In genomic region chr4:74423101-74423500, GRCh38 we compare ENCODE assay signal across 12 cellular contexts. TPM values are rescaled to one million over a fixed set of nuclear protein-coding genes. Genes with fewer than 3 reads are reported as not detected.
DNase-seq lines count a peak whose midpoint lies in the region; ATAC-seq and TF ChIP-seq lines count a peak whose summit lies in the region.
"Had no signal": no experiment of that assay in that cellular context is flagged by ENCODE, and none has a peak within 500 bp of the region (broad histone marks: within the 10 kb centered on the region; RNA-seq: fewer than 3 reads in every experiment).

No MANE protein-coding gene starts in this region.

- no peak overlapping the region for H3K9ac ChIP-seq in fibroblast of lung (ENCODE audit: insufficient read depth, low read length)

- H3K27me3 ChIP-seq in fibroblast of lung (ENCODE audit: control insufficient read depth, insufficient read depth, low read length) = no peaks in the 10 kb centered on the region
- H3K27me3 ChIP-seq: uterus had no signal

- DNase-seq in DMS53 treated with DMSO at 0.1 percent for 48 hours (lab: John Stamatoyannopoulos, UW; ENCODE audit: unreplicated experiment) = peak; percentile 16
- DNase-seq in RPMI7951 (ENCODE audit: low read depth) = peak; percentile 49
- peak; percentile 44 to 87 for DNase-seq in fibroblast of lung (ENCODE audit: low read depth in 2 of 2)
- DNase-seq in activated T-cell treated with anti-CD3 and anti-CD28 coated beads, Interleukin-2, amount 50 U/mL, for 1 hour = no peak
- no peak for DNase-seq in GOT3 (lab: John Stamatoyannopoulos, UW)
- no peak for DNase-seq in AG20443 (ENCODE audit: low spot score)
- DNase-seq: activated CD8-positive, alpha-beta T cell treated with anti-CD3 and anti-CD28 coated beads, Interleukin-2, amount 10 ng/mL, durations not matched to agents 7 days and 5 days; EL; T-helper 2 cell; uterus had no signal

- H3K9me3 ChIP-seq in fibroblast of lung (ENCODE audit: control insufficient read depth, insufficient read depth, low read depth, low read length) = no peaks in the 10 kb centered on the region
- peaks cover 3% of the 10 kb centered on the region for H3K9me3 ChIP-seq in mesodermal cell (ENCODE audit: control insufficient read depth, low read length)
- H3K9me3 ChIP-seq: uterus had no signal

- H3K4me3 ChIP-seq in fibroblast of lung (replicated peaks in 1 of 4; ENCODE audit: control extremely low read depth in 1 of 4, insufficient read depth in 1 of 4, low read depth in 3 of 4, low read length in 4 of 4) = no peak overlapping the region
- H3K4me3 ChIP-seq in mesodermal cell (ENCODE audit: extremely low read depth, insufficient read depth, low read length, poor library complexity, severe bottlenecking) = no peak overlapping the region
- H3K4me3 ChIP-seq: uterus had no signal

- no peaks in the 10 kb centered on the region for H4K20me1 ChIP-seq in fibroblast of lung (ENCODE audit: control insufficient read depth, extremely low read depth, insufficient read depth, low read length)

- 20% methylated on average over 1 of the region's 1 CpG; no CpG with 5 or more reads in 1 of the 2 experiments for WGBS in mesodermal cell (ENCODE audit: insufficient coverage in 2 of 2), 2 experiments

- H3K27ac ChIP-seq in fibroblast of lung (ENCODE audit: insufficient read depth, low read length) (no peak overlapping the region), mesodermal cell (ENCODE audit: low read depth, low read length, severe bottlenecking) (peak overlapping the region; percentile 81)

- H3K4me2 ChIP-seq in fibroblast of lung (ENCODE audit: extremely low read depth, insufficient read depth, low read length) = no peak overlapping the region

- H3K79me2 ChIP-seq in fibroblast of lung (ENCODE audit: control insufficient read depth, insufficient read depth, low read length) = no peaks in the 10 kb centered on the region

- no peak overlapping the region for H2AFZ ChIP-seq in fibroblast of lung (ENCODE audit: low read length)

- no peak for ATAC-seq in HG03025 (IDR thresholded peaks at IDR 0.05; ENCODE audit: low FRiP score, unreplicated experiment)
- ATAC-seq: activated CD8-positive, alpha-beta T cell treated with anti-CD3 and anti-CD28 coated beads, Interleukin-2, amount 10 ng/mL, durations not matched to agents 7 days and 5 days had no signal

- TF ChIP-seq CTCF in fibroblast of lung (conservative IDR thresholded peaks at IDR 0.05 in 1 of 2, IDR thresholded peaks at IDR 0.05 in 1 of 2; ENCODE audit: low read depth in 1 of 2, low read length in 2 of 2) = no peak

- H3K36me3 ChIP-seq in fibroblast of lung (ENCODE audit: control insufficient read depth, insufficient read depth, low read length) (no peaks in the 10 kb centered on the region), mesodermal cell (ENCODE audit: control insufficient read depth, insufficient read depth, low read length) (no peaks in the 10 kb centered on the region)
- H3K36me3 ChIP-seq: uterus had no signal

- peaks cover 4% of the 10 kb centered on the region for H3K4me1 ChIP-seq in fibroblast of lung (ENCODE audit: control insufficient read depth, extremely low read depth, insufficient read depth, low read length)
- peaks cover 10% of the 10 kb centered on the region for H3K4me1 ChIP-seq in mesodermal cell (ENCODE audit: control insufficient read depth, insufficient read depth, low read length, poor library complexity, severe bottlenecking)
- H3K4me1 ChIP-seq: uterus had no signal

RNA-seq across cellular contexts. Expression of gene AREG, which starts 21.8 kb away (rescaled TPM):
- total RNA-seq in RPMI7951 (2014; rRNA removed; shearing (Covaris generic)) = 2.4 and 4.1 TPM in 2 replicates
- total RNA-seq in fibroblast of lung = 1.5 and 2.0 TPM in 2 replicates
- 0.50 and 3.9 TPM in 2 replicates for polyA plus RNA-seq in fibroblast of lung
- 0.28 and 3.5 TPM in 2 replicates for polyA plus RNA-seq in fibroblast of lung (2012)
- 0.37 TPM in 1 of 2 replicates, not detected in the other for polyA minus RNA-seq in fibroblast of lung (ENCODE audit: low replicate concordance)
- 6.9 TPM for polyA plus RNA-seq in mesodermal cell (2013, experiment 1 of 2)
- polyA plus RNA-seq in mesodermal cell (2013, experiment 2 of 2) = 7.8 TPM
- total RNA-seq: activated CD8-positive, alpha-beta T cell treated with anti-CD3 and anti-CD28 coated beads, Interleukin-2, amount 10 ng/mL, durations not matched to agents 7 days and 5 days had no signal

RNA-seq across cellular contexts. Expression of gene EREG, which starts 58.2 kb away (rescaled TPM):
- total RNA-seq in RPMI7951 (2014; rRNA removed; shearing (Covaris generic)) = 46.3 TPM in 2 replicates
- total RNA-seq in fibroblast of lung = 2.8 and 9.9 TPM in 2 replicates
- 0.41 and 2.0 TPM in 2 replicates for polyA plus RNA-seq in fibroblast of lung
- polyA plus RNA-seq in fibroblast of lung (2012) = 0.22 and 1.7 TPM in 2 replicates
- 0.27 and 0.70 TPM in 2 replicates for polyA minus RNA-seq in fibroblast of lung (ENCODE audit: low replicate concordance)
- polyA plus RNA-seq in mesodermal cell (2013, experiment 1 of 2) = not detected
- not detected for polyA plus RNA-seq in mesodermal cell (2013, experiment 2 of 2)
- total RNA-seq: activated CD8-positive, alpha-beta T cell treated with anti-CD3 and anti-CD28 coated beads, Interleukin-2, amount 10 ng/mL, durations not matched to agents 7 days and 5 days had no signal

Comparison
In these comparisons a context has a peak if more than half of its experiments do, and no peak if none do; other contexts are left out.
1. DNase-seq: peak in DMS53 treated with DMSO at 0.1 percent for 48 hours (single experiment), RPMI7951 (single experiment) and fibroblast of lung (2 of 2); none in activated T-cell treated with anti-CD3 and anti-CD28 coated beads, Interleukin-2, amount 50 U/mL, for 1 hour (single experiment), GOT3 (single experiment) and AG20443 (single experiment).